Comparison of ENCODE assay signal across 9 cellular contexts in genomic region chr1:230113605-230114241, GRCh38. TPM values are rescaled to one million over a fixed set of nuclear protein-coding genes. Genes with fewer than 3 reads are reported as not detected.
DNase-seq lines count a peak whose midpoint lies in the region; ATAC-seq and TF ChIP-seq lines count a peak whose summit lies in the region.
"Had no signal": no experiment of that assay in that cellular context is flagged by ENCODE, and none has a peak within 500 bp of the region (broad histone marks: within the 10 kb centered on the region; RNA-seq: fewer than 3 reads in every experiment).

No MANE protein-coding gene starts in this region.

- CTCF ChIA-PET in Calu3 (lab: Charles Lee), result no interaction called here
- CTCF ChIA-PET in CD4-positive, alpha-beta memory T cell (lab: Charles Lee; ENCODE audit: partially characterized antibody), result interaction anchor here (0.7 kb wide), 1 partner anchor 397 kb away, joined by 3 read pairs; no protein-coding TSS in a partner anchor

- H3K27me3 ChIP-seq in right cardiac atrium (ENCODE audit: control insufficient read depth, insufficient read depth), result no peaks in the 10 kb centered on the region
- no peaks in the 10 kb centered on the region for H3K27me3 ChIP-seq in subcutaneous abdominal adipose tissue (ENCODE audit: control insufficient read depth in 5 of 5, insufficient read depth in 4 of 5, low read length in 5 of 5)
- H3K27me3 ChIP-seq in CD4-positive, alpha-beta memory T cell (ENCODE audit: insufficient read depth, low read length), result no peaks in the 10 kb centered on the region

- intact Hi-C loops in right cardiac atrium (cut with DNase I) (no loop called here), Calu3 (cut with micrococcal nuclease; ENCODE audit: unreplicated experiment) (loop anchor here (1.0 kb wide), 1 partner anchor 28 kb away; no protein-coding TSS in a partner anchor)
- intact Hi-C loops in CD4-positive, alpha-beta memory T cell (cut with micrococcal nuclease), result no loop called here

- H3K4me3 ChIP-seq in right cardiac atrium (ENCODE audit: low read length) (no peak overlapping the region), subcutaneous abdominal adipose tissue (ENCODE audit: low read depth in 1 of 5, low read length in 5 of 5) (peak overlapping the region in 3 of 5 donors; percentile 32 to 53 (median 38))
- H3K4me3 ChIP-seq in CD4-positive, alpha-beta memory T cell (ENCODE audit: low read length in 2 of 2), result no peak overlapping the region

- H3K4me1 ChIP-seq in right cardiac atrium (ENCODE audit: control insufficient read depth, insufficient read depth, low read length), result peaks cover 12% of the 10 kb centered on the region
- peaks cover 8 to 29% (median 26%) of the 10 kb centered on the region in 5 donors for H3K4me1 ChIP-seq in subcutaneous abdominal adipose tissue (ENCODE audit: control insufficient read depth in 5 of 5, insufficient read depth in 5 of 5, low read length in 5 of 5)
- peaks cover 9% of the 10 kb centered on the region for H3K4me1 ChIP-seq in CD4-positive, alpha-beta memory T cell (ENCODE audit: insufficient read depth, low read length)

- ATAC-seq in right cardiac atrium (peak; percentile 75 to 90), HG02759 (IDR thresholded peaks at IDR 0.05; ENCODE audit: unreplicated experiment) (no peak), HG03432 (IDR thresholded peaks at IDR 0.05; ENCODE audit: unreplicated experiment) (no peak)

- H3K9me3 Mint-ChIP-seq in HFFc6 (no peaks in the 10 kb centered on the region), Calu3 (ENCODE audit: low read depth, unreplicated experiment) (no peaks in the 10 kb centered on the region)
- no peaks in the 10 kb centered on the region for H3K9me3 Mint-ChIP-seq in CD4-positive, alpha-beta memory T cell

- H3K27me3 Mint-ChIP-seq in HFFc6 (ENCODE audit: insufficient read depth) (peaks cover 3% of the 10 kb centered on the region), Calu3 (ENCODE audit: unreplicated experiment) (no peaks in the 10 kb centered on the region)
- H3K27me3 Mint-ChIP-seq in CD4-positive, alpha-beta memory T cell, result no peaks in the 10 kb centered on the region

- POLR2A ChIA-PET in CD4-positive, alpha-beta memory T cell (lab: Charles Lee; ENCODE audit: partially characterized antibody), result no interaction called here

- H3K9ac ChIP-seq in subcutaneous abdominal adipose tissue (ENCODE audit: low read length in 5 of 5), result peak overlapping the region; percentile 16 to 68 (median 48)

- peaks cover 54% of the 10 kb centered on the region for H3K4me1 Mint-ChIP-seq in HFFc6 (ENCODE audit: low read depth)
- peaks cover 27% of the 10 kb centered on the region for H3K4me1 Mint-ChIP-seq in Calu3 (ENCODE audit: low read depth, unreplicated experiment)
- H3K4me1 Mint-ChIP-seq in CD4-positive, alpha-beta memory T cell, result peaks cover 16 to 30% (median 23%) of the 10 kb centered on the region in 4 donors

- H3K27ac Mint-ChIP-seq in HFFc6, result peak overlapping the region; percentile 98
- no peak overlapping the region for H3K27ac Mint-ChIP-seq in Calu3 (ENCODE audit: unreplicated experiment)
- H3K27ac Mint-ChIP-seq in CD4-positive, alpha-beta memory T cell, result peak overlapping the region in 2 of 7 donors; percentile 25 to 36

- H3K36me3 ChIP-seq in subcutaneous abdominal adipose tissue (ENCODE audit: control insufficient read depth in 5 of 5, insufficient read depth in 5 of 5, low read length in 5 of 5), result peaks cover 0 to 5% (median 2%) of the 10 kb centered on the region in 5 donors
- no peaks in the 10 kb centered on the region for H3K36me3 ChIP-seq in CD4-positive, alpha-beta memory T cell (ENCODE audit: insufficient read depth, low read length)

- 47% methylated on average over 17 of the region's 17 CpGs for WGBS in right cardiac atrium

- H3K9me3 ChIP-seq in right cardiac atrium (ENCODE audit: control insufficient read depth, low read length) (no peaks in the 10 kb centered on the region), subcutaneous abdominal adipose tissue (ENCODE audit: control insufficient read depth in 5 of 5, low read length in 5 of 5) (no peaks in the 10 kb centered on the region)
- H3K9me3 ChIP-seq in CD4-positive, alpha-beta memory T cell (ENCODE audit: control insufficient read depth in 1 of 2, low read length in 2 of 2), result no peaks in the 10 kb centered on the region

- TF ChIP-seq CTCF in HFFc6 (IDR thresholded peaks at IDR 0.05) (no peak), Calu3 (IDR thresholded peaks at IDR 0.05; ENCODE audit: unreplicated experiment) (no peak)

- H3K36me3 Mint-ChIP-seq in HFFc6 (ENCODE audit: low read depth) (peaks cover 31% of the 10 kb centered on the region), Calu3 (ENCODE audit: insufficient read depth, unreplicated experiment) (peaks cover 12% of the 10 kb centered on the region)
- H3K36me3 Mint-ChIP-seq in CD4-positive, alpha-beta memory T cell, result peaks cover 14 to 35% of the 10 kb centered on the region in 2 donors

- H3K27ac ChIP-seq in right cardiac atrium (ENCODE audit: low read length), result peak overlapping the region; percentile 46
- peak overlapping the region; percentile 75 for H3K27ac ChIP-seq in subcutaneous abdominal adipose tissue (ENCODE audit: low read depth, low read length)
- no peak overlapping the region for H3K27ac ChIP-seq in CD4-positive, alpha-beta memory T cell (ENCODE audit: low read depth, low read length)

- H3K4me3 Mint-ChIP-seq in HFFc6, result peak overlapping the region; percentile 87
- H3K4me3 Mint-ChIP-seq in Calu3 (ENCODE audit: low read depth, unreplicated experiment), result no peak overlapping the region
- H3K4me3 Mint-ChIP-seq in CD4-positive, alpha-beta memory T cell, result no peak overlapping the region

- no TSS peak for BruUV-seq in Calu3 (replicated peaks; lab: Mats Ljungman, UMichigan)

- DNase-seq in HFFc6 (peak; percentile 78), astrocyte of the hippocampus (ENCODE audit: low read depth, low spot score) (peak; percentile 92), right cardiac atrium (peak in 2 of 3 donors; percentile 69 to 75), Calu3 (no peak)
- DNase-seq in CD4-positive, alpha-beta memory T cell, result no peak
- DNase-seq: activated CD4-positive, alpha-beta T cell treated with anti-CD3 and anti-CD28 coated beads, Interleukin-2, amount 50 U/mL, for 4 hours had no signal

RNA-seq across cellular contexts. Expression of gene GALNT2, which starts 46.7 kb away (rescaled TPM):
- 100 to 1,000 TPM; 174 to 194 (median 181) TPM for total RNA-seq in HFFc6 (2021; fragmentation: NEBNext Ultra II Directional; extraction: Animal tissue kit (Norgen Biotek cat#: 25700))
- total RNA-seq in right cardiac atrium, result 10 to 100 TPM; 36.8 to 45.5 (median 40.5) TPM
- 27.4 TPM for polyA plus RNA-seq in right cardiac atrium
- total RNA-seq in Calu3 (2022), result 136 and 141 TPM in 2 replicates
- 10 to 100 TPM; 18.9 to 20.9 TPM for total RNA-seq in CD4-positive, alpha-beta memory T cell
- 10 to 100 TPM; 11.5 to 12.6 TPM for polyA plus RNA-seq in CD4-positive, alpha-beta memory T cell

Comparison
In these comparisons a context has a peak if more than half of its experiments do, and no peak if none do; other contexts are left out.
1. DNase-seq: peak in HFFc6 (single experiment), astrocyte of the hippocampus (single experiment) and right cardiac atrium (2 of 3); none in Calu3 (single experiment) and CD4-positive, alpha-beta memory T cell (0 of 5).
2. ATAC-seq: peak in right cardiac atrium (2 of 2); none in HG02759 (single experiment) and HG03432 (single experiment).
3. H3K4me3 ChIP-seq: peak in subcutaneous abdominal adipose tissue (3 of 5); none in right cardiac atrium (single experiment) and CD4-positive, alpha-beta memory T cell (0 of 2).